Comparison of ENCODE assay signal across 15 cellular contexts in the genomic region with DNA sequence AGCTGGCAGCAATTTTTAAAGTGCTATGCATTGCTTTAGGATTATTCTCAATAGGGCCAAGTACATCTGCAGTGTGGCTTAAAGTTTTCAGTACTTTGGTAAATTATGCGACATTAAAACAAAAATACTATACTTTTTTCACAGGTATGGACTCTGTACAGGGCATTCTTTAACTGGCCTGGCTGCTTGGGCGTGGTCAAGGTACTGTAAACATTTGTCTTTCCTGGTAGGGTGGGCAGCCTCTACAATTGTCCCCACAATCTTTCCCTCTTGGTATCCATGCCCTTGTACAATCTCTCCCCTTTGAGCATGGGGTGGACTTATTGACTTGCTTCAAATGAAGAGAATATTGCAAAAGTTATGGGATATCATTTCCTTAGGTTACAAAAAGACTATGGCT.
"Had no signal": no experiment of that assay in that cellular context is flagged by ENCODE, and none has a peak within 500 bp of the region (broad histone marks: within the 10 kb centered on the region; RNA-seq: fewer than 3 reads in every experiment).

No MANE protein-coding gene starts in this region.

- H3K36me3 ChIP-seq: adrenal gland, breast epithelium had no signal

- H3K4me3 Mint-ChIP-seq: activated CD8-positive, alpha-beta T cell treated with anti-CD3 and anti-CD28 coated beads, Interleukin-2, amount 10 ng/mL, durations not matched to agents 7 days and 5 days had no signal

- H3K27ac ChIP-seq: adrenal gland, PC-9 had no signal

- H3K36me3 Mint-ChIP-seq: activated naive CD8-positive, alpha-beta T cell treated with anti-CD3 and anti-CD28 coated beads, Interleukin-2, amount 10 ng/mL, durations not matched to agents 7 days and 5 days had no signal

- H3K4me3 ChIP-seq: K562 had no signal

- H3K9me3 ChIP-seq: adrenal gland, breast epithelium had no signal

- H3K27ac Mint-ChIP-seq: activated naive CD8-positive, alpha-beta T cell treated with anti-CD3 and anti-CD28 coated beads, Interleukin-2, amount 10 ng/mL, durations not matched to agents 7 days and 5 days had no signal

- H2AFZ ChIP-seq: PC-9 had no signal

- DNase-seq: activated CD4-positive, alpha-beta T cell treated with anti-CD3 and anti-CD28 coated beads for 48 hours; activated CD4-positive, alpha-beta T cell treated with anti-CD3 and anti-CD28 coated beads, Interleukin-2, amount 50 U/mL, for 4 hours; activated CD4-positive, CD25-positive, alpha-beta regulatory T cell treated with anti-CD3 and anti-CD28 coated beads, Interleukin-2, amount 50 U/mL, for 72 hours; activated CD8-positive, alpha-beta memory T cell treated with anti-CD3 and anti-CD28 coated beads, Interleukin-2, amount 50 U/mL, for 48 hours; activated CD8-positive, alpha-beta T cell treated with anti-CD3 and anti-CD28 coated beads, Interleukin-2, amount 10 ng/mL, durations not matched to agents 7 days and 5 days; activated naive CD4-positive, alpha-beta T cell treated with anti-CD3 and anti-CD28 coated beads, Interleukin-2, amount 50 U/mL, for 16 hours; activated naive CD8-positive, alpha-beta T cell treated with anti-CD3 and anti-CD28 coated beads, Interleukin-2, amount 10 ng/mL, durations not matched to agents 7 days and 5 days; activated T-cell treated with anti-CD3 and anti-CD28 coated beads, Interleukin-2, amount 50 U/mL, for 1 hour; adrenal gland; Karpas-422; MM.1S; PC-9 had no signal

- H3K27me3 ChIP-seq: adrenal gland, breast epithelium had no signal

- H3K9me3 Mint-ChIP-seq: activated naive CD8-positive, alpha-beta T cell treated with anti-CD3 and anti-CD28 coated beads, Interleukin-2, amount 10 ng/mL, durations not matched to agents 7 days and 5 days; T-helper 1 cell treated with Interleukin-12 subunit alpha and Interleukin-12 subunit beta and Interleukin-4 antibody, amounts not matched to agents 30 μg/mL and 1 μg/mL, for 36 hours had no signal
